ENCODE assay signal across 11 cellular contexts in the genomic region with DNA sequence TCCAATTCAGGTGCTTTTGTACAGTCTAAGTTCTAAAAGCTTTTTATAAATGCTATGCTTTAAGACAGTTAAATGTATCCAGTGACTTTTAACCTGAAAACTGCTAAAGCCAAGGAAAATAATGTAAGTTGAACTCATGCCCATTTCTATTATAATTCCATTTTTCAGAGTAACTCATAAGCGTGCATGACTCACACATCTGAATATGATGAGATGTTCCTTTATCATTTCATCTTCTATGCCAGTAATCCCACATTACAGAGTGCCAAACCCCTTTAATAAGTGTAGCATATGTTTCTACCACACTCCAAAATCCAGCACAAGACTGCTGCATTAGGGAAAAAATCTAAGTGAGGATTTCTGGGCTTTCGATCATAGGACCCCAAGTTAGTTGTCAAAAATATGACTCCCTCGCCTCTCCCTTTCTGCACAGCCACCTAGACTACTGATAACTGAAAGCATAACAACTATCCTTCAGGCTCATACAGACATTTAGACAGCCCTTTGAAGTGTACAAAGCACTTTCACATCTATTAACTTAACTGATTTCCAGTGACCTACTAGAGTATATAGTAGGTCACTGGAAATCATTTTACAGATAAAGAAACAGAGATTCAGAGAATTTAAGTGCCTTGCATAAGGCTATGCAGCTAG. TPM values are rescaled to one million over a fixed set of nuclear protein-coding genes. Genes with fewer than 3 reads are reported as not detected.
A peak's percentile ranks its signal among the peaks of the same experiment; 100 is the strongest.
DNase-seq lines count a peak whose midpoint lies in the region; ATAC-seq and TF ChIP-seq lines count a peak whose summit lies in the region.
"Had no signal": no experiment of that assay in that cellular context is flagged by ENCODE, and none has a peak within 500 bp of the region (broad histone marks: within the 10 kb centered on the region; RNA-seq: fewer than 3 reads in every experiment).

No MANE protein-coding gene starts in this region.

- peak overlapping the region; percentile 79 to 94 for H3K4me3 Mint-ChIP-seq in activated T-cell treated with anti-CD3 and anti-CD28 coated beads, Interleukin-2, amount 50 U/mL, for 72 hours
- peak overlapping the region; percentile 75 for H3K4me3 Mint-ChIP-seq in activated naive CD8-positive, alpha-beta T cell
- peak overlapping the region; percentile 66 to 84 for H3K4me3 Mint-ChIP-seq in stimulated activated naive CD8-positive, alpha-beta T cell treated with anti-CD3 and anti-CD28 coated beads, Interleukin-15, amount 100 ng/mL, for 72 hours

- DNase-seq in activated T-cell treated with anti-CD3 and anti-CD28 coated beads, Interleukin-2, amount 50 U/mL, for 72 hours = no peak
- no peak for DNase-seq in activated T-cell treated with anti-CD3 and anti-CD28 coated beads, Interleukin-2, amount 50 U/mL, for 1 hour
- DNase-seq in fibroblast of the conjunctiva (ENCODE audit: low read depth) (peak; percentile 69), GM20000 (ENCODE audit: low spot score) (no peak), DMS79 treated with DMSO at 0.1 percent for 48 hours (lab: John Stamatoyannopoulos, UW) (no peak), activated gamma-delta T cell (lab: John Stamatoyannopoulos, UW) (no peak)
- no peak for DNase-seq in stimulated activated naive CD8-positive, alpha-beta T cell treated with anti-CD3 and anti-CD28 coated beads, Interleukin-15, amount 100 ng/mL, for 72 hours
- DNase-seq: effector CD4-positive, alpha-beta T cell; GOT3; stimulated activated CD4-positive, alpha-beta T cell treated with anti-CD3 and anti-CD28 coated beads, Interleukin-2, amount 100 ng/mL, for 24 hours had no signal

- TF ChIP-seq CTCF in GM20000 (IDR thresholded peaks at IDR 0.05; ENCODE audit: extremely low read depth, missing control alignments) = no peak

- peaks cover 2% of the 10 kb centered on the region in 2 donors for H3K36me3 Mint-ChIP-seq in activated T-cell treated with anti-CD3 and anti-CD28 coated beads, Interleukin-2, amount 50 U/mL, for 72 hours (ENCODE audit: insufficient read depth in 2 of 2)
- H3K36me3 Mint-ChIP-seq in activated naive CD8-positive, alpha-beta T cell = no peaks in the 10 kb centered on the region

- ATAC-seq in activated T-cell treated with anti-CD3 and anti-CD28 coated beads, Interleukin-2, amount 50 U/mL, for 72 hours (replicated peaks in 1 of 2) = peak in 1 of 2 donors; percentile 20
- peak; percentile 51 for ATAC-seq in stimulated activated naive CD8-positive, alpha-beta T cell treated with anti-CD3 and anti-CD28 coated beads, Interleukin-15, amount 100 ng/mL, for 72 hours

- H3K27me3 Mint-ChIP-seq in activated T-cell treated with anti-CD3 and anti-CD28 coated beads, Interleukin-2, amount 50 U/mL, for 72 hours (ENCODE audit: low read depth) = no peaks in the 10 kb centered on the region
- H3K27me3 Mint-ChIP-seq in activated naive CD8-positive, alpha-beta T cell = no peaks in the 10 kb centered on the region
- no peaks in the 10 kb centered on the region for H3K27me3 Mint-ChIP-seq in stimulated activated naive CD8-positive, alpha-beta T cell treated with anti-CD3 and anti-CD28 coated beads, Interleukin-15, amount 100 ng/mL, for 72 hours

- H3K9me3 Mint-ChIP-seq in activated T-cell treated with anti-CD3 and anti-CD28 coated beads, Interleukin-2, amount 50 U/mL, for 72 hours = no peaks in the 10 kb centered on the region
- no peaks in the 10 kb centered on the region for H3K9me3 Mint-ChIP-seq in activated naive CD8-positive, alpha-beta T cell (ENCODE audit: low read depth)
- no peaks in the 10 kb centered on the region for H3K9me3 Mint-ChIP-seq in stimulated activated naive CD8-positive, alpha-beta T cell treated with anti-CD3 and anti-CD28 coated beads, Interleukin-15, amount 100 ng/mL, for 72 hours

- peak overlapping the region; percentile 97 for H3K27ac Mint-ChIP-seq in activated T-cell treated with anti-CD3 and anti-CD28 coated beads, Interleukin-2, amount 50 U/mL, for 72 hours
- peak overlapping the region; percentile 90 for H3K27ac Mint-ChIP-seq in activated naive CD8-positive, alpha-beta T cell
- H3K27ac Mint-ChIP-seq in stimulated activated naive CD8-positive, alpha-beta T cell treated with anti-CD3 and anti-CD28 coated beads, Interleukin-15, amount 100 ng/mL, for 72 hours = peak overlapping the region; percentile 9 to 98

- peaks cover 95% of the 10 kb centered on the region for H3K4me1 Mint-ChIP-seq in activated T-cell treated with anti-CD3 and anti-CD28 coated beads, Interleukin-2, amount 50 U/mL, for 72 hours (ENCODE audit: low read depth)
- H3K4me1 Mint-ChIP-seq in activated naive CD8-positive, alpha-beta T cell (ENCODE audit: low read depth) = peaks cover 98% of the 10 kb centered on the region
- peaks cover 97% of the 10 kb centered on the region for H3K4me1 Mint-ChIP-seq in stimulated activated naive CD8-positive, alpha-beta T cell treated with anti-CD3 and anti-CD28 coated beads, Interleukin-15, amount 100 ng/mL, for 72 hours

RNA-seq across cellular contexts. Expression of a gene that starts 45.3 kb away (rescaled TPM):
- total RNA-seq in activated T-cell treated with anti-CD3 and anti-CD28 coated beads, Interleukin-2, amount 50 U/mL, for 72 hours = 100 to 1,000 TPM; 169 to 185 TPM
